Comparison of ENCODE assay signal across 33 cellular contexts in the genomic region with DNA sequence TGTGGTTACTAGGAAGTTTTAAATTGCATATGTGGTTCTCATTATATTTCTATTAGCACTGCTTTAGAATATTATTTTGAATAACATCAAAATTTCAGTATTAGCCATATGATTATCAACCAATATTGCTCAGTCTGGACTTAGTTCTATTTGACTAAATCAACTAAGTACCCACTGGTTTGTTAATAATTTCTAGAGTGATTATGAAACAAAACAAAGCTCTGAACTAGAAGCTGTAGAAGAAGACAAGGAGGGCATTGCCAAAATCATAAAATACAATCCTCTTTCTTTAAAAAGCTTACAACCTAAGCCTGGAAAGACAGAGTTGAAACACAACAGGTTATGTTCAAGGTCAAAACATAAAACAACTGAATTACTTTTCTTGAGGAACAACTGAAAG.
"Had no signal": no experiment of that assay in that cellular context is flagged by ENCODE, and none has a peak within 500 bp of the region (broad histone marks: within the 10 kb centered on the region; RNA-seq: fewer than 3 reads in every experiment).

No MANE protein-coding gene starts in this region.

- DNase-seq: activated CD4-positive, alpha-beta memory T cell treated with anti-CD3 and anti-CD28 coated beads for 36 hours; activated CD4-positive, alpha-beta T cell treated with anti-CD3 and anti-CD28 coated beads for 36 hours; activated CD4-positive, alpha-beta T cell treated with anti-CD3 and anti-CD28 coated beads, Interleukin-2, amount 10 ng/mL, durations not matched to agents 24 days and 14 days; activated CD4-positive, CD25-positive, alpha-beta regulatory T cell; activated CD4-positive, CD25-positive, alpha-beta regulatory T cell treated with anti-CD3 and anti-CD28 coated beads, Interleukin-2, amount 50 U/mL, for 72 hours; activated CD8-positive, alpha-beta memory T cell treated with anti-CD3 and anti-CD28 coated beads, Interleukin-2, amount 10 ng/mL, durations not matched to agents 7 days and 5 days; activated CD8-positive, alpha-beta memory T cell treated with anti-CD3 and anti-CD28 coated beads, Interleukin-2, amount 50 U/mL, for 4 hours; activated CD8-positive, alpha-beta T cell treated with anti-CD3 and anti-CD28 coated beads, Interleukin-2, amount 10 ng/mL, durations not matched to agents 7 days and 5 days; activated effector memory CD4-positive, alpha-beta T cell treated with anti-CD3 and anti-CD28 coated beads, Interleukin-2, amount 50 U/mL, for 16 hours; activated naive CD4-positive, alpha-beta T cell treated with anti-CD3 and anti-CD28 coated beads for 36 hours; activated naive CD8-positive, alpha-beta T cell treated with anti-CD3 and anti-CD28 coated beads for 36 hours; activated naive CD8-positive, alpha-beta T cell treated with anti-CD3 and anti-CD28 coated beads, Interleukin-2, amount 50 U/mL, for 24 hours; activated T-cell treated with anti-CD3 and anti-CD28 coated beads, Interleukin-2, amount 50 U/mL, for 1 hour; activated T-cell treated with anti-CD3 and anti-CD28 coated beads, Interleukin-2, amount 50 U/mL, for 48 hours; adrenal gland; amygdala; aorta; body of pancreas; caudate nucleus; dorsolateral prefrontal cortex; effector memory CD8-positive, alpha-beta T cell; erythroblast; foreskin keratinocyte; gastrocnemius medialis; glutamatergic neuron; heart left ventricle; T-helper 1 cell; T-helper 17 cell had no signal

- H3K4me3 Mint-ChIP-seq: activated CD4-positive, alpha-beta memory T cell treated with anti-CD3 and anti-CD28 coated beads for 36 hours; activated CD4-positive, alpha-beta T cell treated with anti-CD3 and anti-CD28 coated beads for 36 hours; activated CD4-positive, alpha-beta T cell treated with anti-CD3 and anti-CD28 coated beads, Interleukin-2, amount 10 ng/mL, durations not matched to agents 24 days and 14 days; activated CD8-positive, alpha-beta memory T cell treated with anti-CD3 and anti-CD28 coated beads, Interleukin-2, amount 10 ng/mL, durations not matched to agents 7 days and 5 days; activated CD8-positive, alpha-beta T cell treated with anti-CD3 and anti-CD28 coated beads, Interleukin-2, amount 10 ng/mL, durations not matched to agents 7 days and 5 days; activated naive CD4-positive, alpha-beta T cell treated with anti-CD3 and anti-CD28 coated beads for 36 hours; activated naive CD4-positive, alpha-beta T cell treated with anti-CD3 and anti-CD28 coated beads, Interleukin-2, amount 50 U/mL, for 24 hours; activated naive CD8-positive, alpha-beta T cell treated with anti-CD3 and anti-CD28 coated beads for 36 hours; activated naive CD8-positive, alpha-beta T cell treated with anti-CD3 and anti-CD28 coated beads, Interleukin-2, amount 50 U/mL, for 24 hours; activated T-helper 1 cell treated with anti-CD3 and anti-CD28 coated beads, Interleukin-12 subunit alpha, Interleukin-12 subunit beta, Interleukin-2, Interleukin-4 antibody, amounts not matched to agents 30 ng/mL and 10 ng/mL and 1 ng/mL, durations not matched to agents 14 hours and 24 hours and 36 hours; effector memory CD8-positive, alpha-beta T cell; T-helper 17 cell had no signal

- H3K9me3 Mint-ChIP-seq: activated CD4-positive, alpha-beta memory T cell treated with anti-CD3 and anti-CD28 coated beads for 36 hours; activated CD4-positive, alpha-beta T cell treated with anti-CD3 and anti-CD28 coated beads, Interleukin-2, amount 10 ng/mL, durations not matched to agents 24 days and 14 days; activated naive CD4-positive, alpha-beta T cell treated with anti-CD3 and anti-CD28 coated beads for 36 hours; activated naive CD4-positive, alpha-beta T cell treated with anti-CD3 and anti-CD28 coated beads, Interleukin-2, amount 50 U/mL, for 24 hours; activated naive CD8-positive, alpha-beta T cell treated with anti-CD3 and anti-CD28 coated beads for 36 hours; activated naive CD8-positive, alpha-beta T cell treated with anti-CD3 and anti-CD28 coated beads, Interleukin-2, amount 50 U/mL, for 24 hours; activated T-helper 1 cell treated with anti-CD3 and anti-CD28 coated beads, Interleukin-12 subunit alpha, Interleukin-12 subunit beta, Interleukin-2, Interleukin-4 antibody, amounts not matched to agents 30 ng/mL and 10 ng/mL and 1 ng/mL, durations not matched to agents 14 hours and 24 hours and 36 hours; activated T-helper 2 cell treated with anti-CD3 and anti-CD28 coated beads, Interferon-gamma antibody, Interleukin-2, Interleukin-4, amounts not matched to agents 10 μg/mL and 5 μg/mL and 100 μg/mL, durations not matched to agents 14 hours and 24 hours and 36 hours; effector memory CD8-positive, alpha-beta T cell had no signal

- H3K27ac ChIP-seq: adrenal gland, body of pancreas, dorsolateral prefrontal cortex, esophagus muscularis mucosa, foreskin keratinocyte, gastrocnemius medialis, heart left ventricle had no signal

- H3K4me1 ChIP-seq: esophagus muscularis mucosa, foreskin keratinocyte, gastrocnemius medialis, heart left ventricle had no signal

- H3K27me3 Mint-ChIP-seq: activated CD4-positive, alpha-beta memory T cell treated with anti-CD3 and anti-CD28 coated beads for 36 hours; activated CD4-positive, alpha-beta T cell treated with anti-CD3 and anti-CD28 coated beads for 36 hours; activated CD4-positive, alpha-beta T cell treated with anti-CD3 and anti-CD28 coated beads, Interleukin-2, amount 10 ng/mL, durations not matched to agents 24 days and 14 days; activated CD8-positive, alpha-beta memory T cell treated with anti-CD3 and anti-CD28 coated beads, Interleukin-2, amount 10 ng/mL, durations not matched to agents 7 days and 5 days; activated naive CD4-positive, alpha-beta T cell treated with anti-CD3 and anti-CD28 coated beads, Interleukin-2, amount 50 U/mL, for 24 hours; activated naive CD8-positive, alpha-beta T cell treated with anti-CD3 and anti-CD28 coated beads for 36 hours; activated naive CD8-positive, alpha-beta T cell treated with anti-CD3 and anti-CD28 coated beads, Interleukin-2, amount 50 U/mL, for 24 hours; effector memory CD8-positive, alpha-beta T cell; T-helper 17 cell had no signal

- FAIRE-seq: colon had no signal

- H3K27me3 ChIP-seq: adrenal gland, body of pancreas, dorsolateral prefrontal cortex, esophagus muscularis mucosa, foreskin keratinocyte, gastrocnemius medialis, heart left ventricle had no signal

- H3K27ac Mint-ChIP-seq: activated CD4-positive, alpha-beta memory T cell treated with anti-CD3 and anti-CD28 coated beads for 36 hours; activated CD4-positive, alpha-beta T cell treated with anti-CD3 and anti-CD28 coated beads for 36 hours; activated CD4-positive, alpha-beta T cell treated with anti-CD3 and anti-CD28 coated beads, Interleukin-2, amount 10 ng/mL, durations not matched to agents 24 days and 14 days; activated CD8-positive, alpha-beta memory T cell treated with anti-CD3 and anti-CD28 coated beads, Interleukin-2, amount 10 ng/mL, durations not matched to agents 7 days and 5 days; activated CD8-positive, alpha-beta T cell treated with anti-CD3 and anti-CD28 coated beads, Interleukin-2, amount 10 ng/mL, durations not matched to agents 7 days and 5 days; activated naive CD4-positive, alpha-beta T cell treated with anti-CD3 and anti-CD28 coated beads for 36 hours; activated naive CD4-positive, alpha-beta T cell treated with anti-CD3 and anti-CD28 coated beads, Interleukin-2, amount 50 U/mL, for 24 hours; activated naive CD8-positive, alpha-beta T cell treated with anti-CD3 and anti-CD28 coated beads for 36 hours; activated naive CD8-positive, alpha-beta T cell treated with anti-CD3 and anti-CD28 coated beads, Interleukin-2, amount 50 U/mL, for 24 hours; activated T-helper 1 cell treated with anti-CD3 and anti-CD28 coated beads, Interleukin-12 subunit alpha, Interleukin-12 subunit beta, Interleukin-2, Interleukin-4 antibody, amounts not matched to agents 30 ng/mL and 10 ng/mL and 1 ng/mL, durations not matched to agents 14 hours and 24 hours and 36 hours; activated T-helper 2 cell treated with anti-CD3 and anti-CD28 coated beads, Interferon-gamma antibody, Interleukin-2, Interleukin-4, amounts not matched to agents 10 μg/mL and 5 μg/mL and 100 μg/mL, durations not matched to agents 14 hours and 24 hours and 36 hours; effector memory CD8-positive, alpha-beta T cell; T-helper 17 cell had no signal

- H3K9me3 ChIP-seq: adrenal gland, body of pancreas, esophagus muscularis mucosa, gastrocnemius medialis, heart left ventricle had no signal

- H3K4me3 ChIP-seq: adrenal gland, body of pancreas, dorsolateral prefrontal cortex, esophagus muscularis mucosa, gastrocnemius medialis, heart left ventricle had no signal

- H3K4me1 Mint-ChIP-seq: activated CD4-positive, alpha-beta T cell treated with anti-CD3 and anti-CD28 coated beads for 36 hours; activated CD4-positive, alpha-beta T cell treated with anti-CD3 and anti-CD28 coated beads, Interleukin-2, amount 10 ng/mL, durations not matched to agents 24 days and 14 days; activated CD8-positive, alpha-beta memory T cell treated with anti-CD3 and anti-CD28 coated beads, Interleukin-2, amount 10 ng/mL, durations not matched to agents 7 days and 5 days; activated naive CD4-positive, alpha-beta T cell treated with anti-CD3 and anti-CD28 coated beads, Interleukin-2, amount 50 U/mL, for 24 hours; activated naive CD8-positive, alpha-beta T cell treated with anti-CD3 and anti-CD28 coated beads for 36 hours; activated naive CD8-positive, alpha-beta T cell treated with anti-CD3 and anti-CD28 coated beads, Interleukin-2, amount 50 U/mL, for 24 hours; T-helper 17 cell had no signal

- ATAC-seq: activated CD4-positive, alpha-beta T cell treated with anti-CD3 and anti-CD28 coated beads for 36 hours; activated CD8-positive, alpha-beta memory T cell treated with anti-CD3 and anti-CD28 coated beads, Interleukin-2, amount 10 ng/mL, durations not matched to agents 7 days and 5 days; activated CD8-positive, alpha-beta T cell treated with anti-CD3 and anti-CD28 coated beads, Interleukin-2, amount 10 ng/mL, durations not matched to agents 7 days and 5 days; activated naive CD8-positive, alpha-beta T cell treated with anti-CD3 and anti-CD28 coated beads, Interleukin-2, amount 50 U/mL, for 24 hours; body of pancreas; effector memory CD8-positive, alpha-beta T cell; foreskin keratinocyte; gastrocnemius medialis; heart left ventricle; T-helper 17 cell had no signal
